Comparison of ENCODE assay signal across 16 cellular contexts in the genomic region with DNA sequence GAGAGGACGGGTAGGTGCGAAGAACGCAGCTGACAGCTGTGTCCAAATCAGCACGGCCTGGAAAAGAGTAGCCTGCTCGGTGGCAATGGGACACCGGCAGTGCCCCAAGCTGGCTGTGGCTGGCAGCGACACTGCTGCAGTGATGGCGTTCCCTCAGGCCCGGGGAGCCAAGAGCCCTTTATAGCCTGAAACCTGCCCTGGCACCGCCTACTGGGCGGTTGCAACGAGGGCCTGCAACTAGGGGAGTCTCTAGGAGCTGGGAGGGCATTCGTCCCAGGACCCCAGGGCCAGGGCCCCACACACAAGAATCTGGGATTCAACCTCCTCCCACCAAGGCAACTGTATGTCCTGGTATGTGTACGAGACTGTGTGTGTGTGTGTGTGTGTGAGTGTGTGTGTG. TPM values are rescaled to one million over a fixed set of nuclear protein-coding genes. Genes with fewer than 3 reads are reported as not detected.
"Had no signal": no experiment of that assay in that cellular context is flagged by ENCODE, and none has a peak within 500 bp of the region (broad histone marks: within the 10 kb centered on the region; RNA-seq: fewer than 3 reads in every experiment).

No MANE protein-coding gene starts in this region.

- H3K4me3 ChIP-seq: colonic mucosa, gastrocnemius medialis, heart right ventricle, SJCRH30, thoracic aorta had no signal

- ATAC-seq: activated CD4-positive, CD25-positive, alpha-beta regulatory T cell treated with anti-CD3 and anti-CD28 coated beads, Interleukin-2, amount 50 U/mL, for 24 hours; heart right ventricle had no signal

- H3K9me3 Mint-ChIP-seq: activated naive CD4-positive, alpha-beta T cell treated with anti-CD3 and anti-CD28 coated beads, Interleukin-2, amount 10 ng/mL, durations not matched to agents 7 days and 5 days; activated T-helper 1 cell treated with anti-CD3 and anti-CD28 coated beads, Interleukin-12 subunit alpha, Interleukin-12 subunit beta, Interleukin-2, Interleukin-4 antibody, amounts not matched to agents 30 ng/mL and 10 ng/mL and 1 ng/mL, durations not matched to agents 14 hours and 24 hours and 36 hours; stimulated activated naive CD8-positive, alpha-beta T cell treated with anti-CD3 and anti-CD28 coated beads, Interleukin-15, Interleukin-2, amounts not matched to agents 100 ng/mL and 50 ng/mL, for 24 hours had no signal

- H3K4me3 Mint-ChIP-seq: activated naive CD4-positive, alpha-beta T cell treated with anti-CD3 and anti-CD28 coated beads, Interleukin-2, amount 10 ng/mL, durations not matched to agents 7 days and 5 days; activated T-helper 1 cell treated with anti-CD3 and anti-CD28 coated beads, Interleukin-12 subunit alpha, Interleukin-12 subunit beta, Interleukin-2, Interleukin-4 antibody, amounts not matched to agents 30 ng/mL and 10 ng/mL and 1 ng/mL, durations not matched to agents 14 hours and 24 hours and 36 hours; stimulated activated naive CD8-positive, alpha-beta T cell treated with anti-CD3 and anti-CD28 coated beads, Interleukin-15, Interleukin-2, amounts not matched to agents 100 ng/mL and 50 ng/mL, for 24 hours had no signal

- H3K4me1 ChIP-seq: SJCRH30 had no signal

- H3K36me3 ChIP-seq: colonic mucosa, gastrocnemius medialis, heart right ventricle, SJCRH30, thoracic aorta had no signal

- DNase-seq: activated CD4-positive, alpha-beta T cell treated with anti-CD3 and anti-CD28 coated beads, Interleukin-2, amount 50 U/mL, for 4 hours; activated naive CD4-positive, alpha-beta T cell treated with anti-CD3 and anti-CD28 coated beads, Interleukin-2, amount 10 ng/mL, durations not matched to agents 7 days and 5 days; caudate nucleus; colonic mucosa; effector CD4-positive, alpha-beta T cell; gastrocnemius medialis; naive B cell; occipital lobe; SJCRH30; stimulated activated CD4-positive, alpha-beta T cell treated with anti-CD3 and anti-CD28 coated beads, Interleukin-2, amount 100 ng/mL, for 48 hours had no signal

- H3K9me3 ChIP-seq: colonic mucosa, gastrocnemius medialis, heart right ventricle, SJCRH30, thoracic aorta had no signal

- H3K36me3 Mint-ChIP-seq: activated naive CD4-positive, alpha-beta T cell treated with anti-CD3 and anti-CD28 coated beads, Interleukin-2, amount 10 ng/mL, durations not matched to agents 7 days and 5 days had no signal

- H3K27ac Mint-ChIP-seq: activated naive CD4-positive, alpha-beta T cell treated with anti-CD3 and anti-CD28 coated beads, Interleukin-2, amount 10 ng/mL, durations not matched to agents 7 days and 5 days; activated T-helper 1 cell treated with anti-CD3 and anti-CD28 coated beads, Interleukin-12 subunit alpha, Interleukin-12 subunit beta, Interleukin-2, Interleukin-4 antibody, amounts not matched to agents 30 ng/mL and 10 ng/mL and 1 ng/mL, durations not matched to agents 14 hours and 24 hours and 36 hours; naive B cell; stimulated activated naive CD8-positive, alpha-beta T cell treated with anti-CD3 and anti-CD28 coated beads, Interleukin-15, Interleukin-2, amounts not matched to agents 100 ng/mL and 50 ng/mL, for 24 hours had no signal

- H3K27ac ChIP-seq: colonic mucosa, gastrocnemius medialis, heart right ventricle, SJCRH30, thoracic aorta had no signal

RNA-seq across cellular contexts. Expression of a gene that starts 6.7 kb away (rescaled TPM):
- total RNA-seq: activated T-helper 1 cell treated with anti-CD3 and anti-CD28 coated beads, Interleukin-12 subunit alpha, Interleukin-12 subunit beta, Interleukin-2, Interleukin-4 antibody, amounts not matched to agents 30 ng/mL and 10 ng/mL and 1 ng/mL, durations not matched to agents 14 hours and 24 hours and 36 hours; T-helper 2 cell treated with Interferon-gamma antibody and Interleukin-4, amounts not matched to agents 100 ng/mL and 5 ng/mL, for 36 hours had no signal
